ENCODE assay signal across 12 cellular contexts in the genomic region with DNA sequence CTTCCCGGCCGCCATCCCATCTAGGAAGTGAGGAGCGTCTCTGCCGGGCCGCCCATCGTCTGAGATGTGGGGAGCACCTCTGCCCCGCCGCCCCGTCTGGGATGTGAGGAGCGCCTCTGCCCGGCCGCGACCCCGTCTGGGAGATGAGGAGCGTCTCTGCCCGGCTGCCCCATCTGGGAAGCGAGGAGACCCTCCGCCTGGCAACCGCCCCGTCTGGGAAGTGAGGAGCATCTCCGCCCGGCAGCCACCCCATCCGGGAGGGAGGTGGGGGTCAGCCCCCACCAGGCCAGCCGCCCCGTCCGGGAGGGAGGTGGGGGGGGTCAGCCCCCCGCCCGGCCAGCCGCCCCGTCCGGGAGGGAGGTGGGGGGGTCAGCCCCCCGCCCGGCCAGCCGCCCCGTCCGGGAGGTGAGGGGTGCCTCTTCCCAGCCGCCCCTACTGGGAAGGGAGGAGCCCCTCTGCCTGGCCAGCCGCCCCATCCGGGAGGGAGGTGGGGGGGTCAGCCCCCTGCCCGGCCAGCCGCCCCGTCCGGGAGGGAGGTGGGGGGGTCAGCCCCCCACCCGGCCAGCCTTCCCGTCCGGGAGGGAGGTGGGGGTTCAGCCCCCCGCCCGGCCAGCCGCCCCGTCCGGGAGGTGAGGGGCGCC. TPM values are rescaled to one million over a fixed set of nuclear protein-coding genes. Genes with fewer than 3 reads are reported as not detected.
"Had no signal": no experiment of that assay in that cellular context is flagged by ENCODE, and none has a peak within 500 bp of the region (broad histone marks: within the 10 kb centered on the region; RNA-seq: fewer than 3 reads in every experiment).

No MANE protein-coding gene starts in this region.

RNA-seq across cellular contexts. Expression of a gene that starts 56.9 kb away (rescaled TPM):
- total RNA-seq: activated naive CD4-positive, alpha-beta T cell treated with anti-CD3 and anti-CD28 coated beads for 36 hours; activated naive CD4-positive, alpha-beta T cell treated with anti-CD3 and anti-CD28 coated beads, Interleukin-2, amount 50 U/mL, for 72 hours; activated naive CD8-positive, alpha-beta T cell treated with anti-CD3 and anti-CD28 coated beads for 36 hours; activated T-cell treated with anti-CD3 and anti-CD28 coated beads, Interleukin-2, amount 50 U/mL, for 4 hours; activated T-cell treated with anti-CD3 and anti-CD28 coated beads, Interleukin-2, amount 50 U/mL, for 72 hours; activated T-helper 1 cell treated with anti-CD3 and anti-CD28 coated beads, Interleukin-12 subunit alpha, Interleukin-12 subunit beta, Interleukin-2, Interleukin-4 antibody, amounts not matched to agents 30 ng/mL and 10 ng/mL and 1 ng/mL, durations not matched to agents 14 hours and 24 hours and 36 hours; activated T-helper 17 cell treated with anti-CD3 and anti-CD28 coated beads, Interleukin-2, amount 50 U/mL, for 72 hours; activated T-helper 2 cell treated with anti-CD3 and anti-CD28 coated beads, Interferon-gamma antibody, Interleukin-2, Interleukin-4, amounts not matched to agents 10 μg/mL and 5 μg/mL and 100 μg/mL, durations not matched to agents 14 hours and 24 hours and 36 hours; astrocyte; bronchial epithelial cell; cardiac muscle cell; chondrocyte had no signal
- polyA plus RNA-seq: cardiac muscle cell had no signal
